ENCODE assay signal across 1 cellular context in the genomic region with DNA sequence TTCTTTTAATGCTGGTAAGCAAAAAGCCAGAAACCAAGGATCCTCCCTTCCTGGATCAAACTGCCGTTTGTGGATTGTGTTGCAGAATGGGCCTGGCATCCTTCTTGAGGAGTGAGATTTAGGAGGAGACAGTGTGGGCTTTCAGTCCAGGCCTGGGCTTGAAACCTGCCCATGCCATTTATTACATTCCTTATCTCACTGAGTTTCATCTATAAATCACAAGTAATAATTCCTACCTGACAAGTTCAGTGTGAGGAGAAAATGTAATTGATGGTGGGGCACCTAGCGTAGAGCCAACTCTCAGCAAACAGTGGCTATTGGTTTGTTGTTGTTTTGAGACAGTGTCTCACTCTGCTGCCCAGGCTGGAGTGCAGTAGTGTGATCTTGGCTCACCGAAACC.
TF ChIP-seq lines count a peak whose summit lies in the region.

No MANE protein-coding gene starts in this region.

TF ChIP-seq in GM23338, 12 proteins besides CTCF, POLR2A, EP300 and RAD21 (continued from another document):
- TF ChIP-seq, protein P1, sequence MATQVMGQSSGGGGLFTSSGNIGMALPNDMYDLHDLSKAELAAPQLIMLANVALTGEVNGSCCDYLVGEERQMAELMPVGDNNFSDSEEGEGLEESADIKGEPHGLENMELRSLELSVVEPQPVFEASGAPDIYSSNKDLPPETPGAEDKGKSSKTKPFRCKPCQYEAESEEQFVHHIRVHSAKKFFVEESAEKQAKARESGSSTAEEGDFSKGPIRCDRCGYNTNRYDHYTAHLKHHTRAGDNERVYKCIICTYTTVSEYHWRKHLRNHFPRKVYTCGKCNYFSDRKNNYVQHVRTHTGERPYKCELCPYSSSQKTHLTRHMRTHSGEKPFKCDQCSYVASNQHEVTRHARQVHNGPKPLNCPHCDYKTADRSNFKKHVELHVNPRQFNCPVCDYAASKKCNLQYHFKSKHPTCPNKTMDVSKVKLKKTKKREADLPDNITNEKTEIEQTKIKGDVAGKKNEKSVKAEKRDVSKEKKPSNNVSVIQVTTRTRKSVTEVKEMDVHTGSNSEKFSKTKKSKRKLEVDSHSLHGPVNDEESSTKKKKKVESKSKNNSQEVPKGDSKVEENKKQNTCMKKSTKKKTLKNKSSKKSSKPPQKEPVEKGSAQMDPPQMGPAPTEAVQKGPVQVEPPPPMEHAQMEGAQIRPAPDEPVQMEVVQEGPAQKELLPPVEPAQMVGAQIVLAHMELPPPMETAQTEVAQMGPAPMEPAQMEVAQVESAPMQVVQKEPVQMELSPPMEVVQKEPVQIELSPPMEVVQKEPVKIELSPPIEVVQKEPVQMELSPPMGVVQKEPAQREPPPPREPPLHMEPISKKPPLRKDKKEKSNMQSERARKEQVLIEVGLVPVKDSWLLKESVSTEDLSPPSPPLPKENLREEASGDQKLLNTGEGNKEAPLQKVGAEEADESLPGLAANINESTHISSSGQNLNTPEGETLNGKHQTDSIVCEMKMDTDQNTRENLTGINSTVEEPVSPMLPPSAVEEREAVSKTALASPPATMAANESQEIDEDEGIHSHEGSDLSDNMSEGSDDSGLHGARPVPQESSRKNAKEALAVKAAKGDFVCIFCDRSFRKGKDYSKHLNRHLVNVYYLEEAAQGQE (IDR thresholded peaks at IDR 0.05; ENCODE audit: unreplicated experiment) = no peak
- TF ChIP-seq, protein P2, sequence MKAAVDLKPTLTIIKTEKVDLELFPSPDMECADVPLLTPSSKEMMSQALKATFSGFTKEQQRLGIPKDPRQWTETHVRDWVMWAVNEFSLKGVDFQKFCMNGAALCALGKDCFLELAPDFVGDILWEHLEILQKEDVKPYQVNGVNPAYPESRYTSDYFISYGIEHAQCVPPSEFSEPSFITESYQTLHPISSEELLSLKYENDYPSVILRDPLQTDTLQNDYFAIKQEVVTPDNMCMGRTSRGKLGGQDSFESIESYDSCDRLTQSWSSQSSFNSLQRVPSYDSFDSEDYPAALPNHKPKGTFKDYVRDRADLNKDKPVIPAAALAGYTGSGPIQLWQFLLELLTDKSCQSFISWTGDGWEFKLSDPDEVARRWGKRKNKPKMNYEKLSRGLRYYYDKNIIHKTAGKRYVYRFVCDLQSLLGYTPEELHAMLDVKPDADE (IDR thresholded peaks at IDR 0.05) = no peak
- TF ChIP-seq EZH2 (IDR thresholded peaks at IDR 0.05; ENCODE audit: low read depth, unreplicated experiment) (no peak), CREB1 (CRISPR knock-in tag; IDR thresholded peaks at IDR 0.05; ENCODE audit: low read depth) (no peak), POLR2AphosphoS5 (IDR thresholded peaks at IDR 0.05; ENCODE audit: low read depth) (no peak), ZNF331 (CRISPR knock-in tag; IDR thresholded peaks at IDR 0.05; ENCODE audit: low read depth) (no peak), NANOG (IDR thresholded peaks at IDR 0.05; ENCODE audit: borderline replicate concordance) (no peak), STAT1 (IDR thresholded peaks at IDR 0.05; ENCODE audit: unreplicated experiment) (no peak), EZH2phosphoT487 (IDR thresholded peaks at IDR 0.05; ENCODE audit: unreplicated experiment) (no peak)
TF ChIP-seq in GM23338: peak in this region for 0.
